In the genomic region with DNA sequence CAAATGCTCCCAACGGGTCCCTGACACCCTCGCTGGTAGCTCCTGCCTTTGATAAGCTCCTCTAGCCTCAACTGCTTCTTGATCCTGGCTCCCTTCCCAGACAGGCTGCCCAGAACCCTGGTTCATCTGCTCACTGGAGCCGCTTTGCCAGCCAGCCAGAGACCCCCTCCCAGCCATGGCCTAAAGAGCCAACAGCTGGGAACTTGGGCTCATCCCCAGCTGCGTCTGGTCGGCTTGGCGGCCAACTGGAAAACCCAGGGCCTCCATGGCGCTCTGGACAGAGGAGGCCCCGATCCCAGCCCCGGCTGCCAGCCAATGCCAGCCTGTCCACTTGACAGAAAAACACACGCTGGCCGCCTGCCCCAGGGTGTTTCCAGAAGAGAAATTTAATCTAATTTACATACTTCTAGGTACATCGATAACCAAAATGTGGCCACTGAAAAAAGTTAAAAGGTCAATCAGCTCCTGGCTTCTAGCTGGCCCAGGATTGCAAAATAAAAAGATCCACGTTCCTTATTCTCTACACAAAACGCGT, we compare ENCODE assay signal across 13 cellular contexts. TPM values are rescaled to one million over a fixed set of nuclear protein-coding genes. Genes with fewer than 3 reads are reported as not detected.
DNase-seq lines count a peak whose midpoint lies in the region; ATAC-seq and FAIRE-seq lines count a peak whose summit lies in the region.
"Had no signal": no experiment of that assay in that cellular context is flagged by ENCODE, and none has a peak within 500 bp of the region (broad histone marks: within the 10 kb centered on the region; RNA-seq: fewer than 3 reads in every experiment).

No MANE protein-coding gene starts in this region.

- FAIRE-seq in frontal cortex (lab: Jason Lieb, UNC), result peak; percentile 24
- FAIRE-seq: endothelial cell of umbilical vein had no signal

- ATAC-seq in HG02678 (IDR thresholded peaks at IDR 0.05; ENCODE audit: unreplicated experiment), result no peak
- no peak for ATAC-seq in stimulated activated naive CD8-positive, alpha-beta T cell treated with anti-CD3 and anti-CD28 coated beads, Interleukin-15, Interleukin-2, amounts not matched to agents 100 U/mL and 50 U/mL, for 24 hours

- DNase-seq in NCI-H1092 treated with DMSO at 0.1 percent for 48 hours (lab: John Stamatoyannopoulos, UW), result peak; percentile 95
- DNase-seq in frontal cortex (ENCODE audit: low spot score in 2 of 2), result peak; percentile 56 to 82
- peak; percentile 84 for DNase-seq in pons (ENCODE audit: low spot score)
- DNase-seq in effector CD4-positive, alpha-beta T cell, result no peak
- DNase-seq in stimulated activated naive CD8-positive, alpha-beta T cell treated with anti-CD3 and anti-CD28 coated beads, Interleukin-15, Interleukin-2, amounts not matched to agents 100 U/mL and 50 U/mL, for 24 hours, result no peak
- DNase-seq: activated CD4-positive, alpha-beta T cell treated with anti-CD3 and anti-CD28 coated beads for 1 hour; activated naive CD4-positive, alpha-beta T cell treated with anti-CD3 and anti-CD28 coated beads for 36 hours; Calu3; MV-4-11 had no signal

RNA-seq across cellular contexts. Expression of a gene that starts 3.0 kb away (rescaled TPM):
- total RNA-seq in frontal cortex, result 65.2 TPM

RNA-seq across cellular contexts. Expression of a gene that starts 28.0 kb away (rescaled TPM):
- 10.6 TPM for total RNA-seq in frontal cortex

RNA-seq across cellular contexts. Expression of a gene that starts 42.2 kb away (rescaled TPM):
- total RNA-seq in frontal cortex, result 9.8 TPM

RNA-seq across cellular contexts. Expression of a gene that starts 42.6 kb away (rescaled TPM):
- total RNA-seq in frontal cortex, result 0.41 TPM
- total RNA-seq: Calu3, kidney epithelial cell had no signal

RNA-seq across cellular contexts. Expression of a gene that starts 57.5 kb away (rescaled TPM):
- not detected for total RNA-seq in frontal cortex
- total RNA-seq: Calu3, kidney epithelial cell, Peyer's patch had no signal

Comparison
In these comparisons a context has a peak if more than half of its experiments do, and no peak if none do; other contexts are left out.
1. DNase-seq: peak in NCI-H1092 treated with DMSO at 0.1 percent for 48 hours (single experiment), frontal cortex (2 of 2) and pons (single experiment); none in effector CD4-positive, alpha-beta T cell (single experiment) and stimulated activated naive CD8-positive, alpha-beta T cell treated with anti-CD3 and anti-CD28 coated beads, Interleukin-15, Interleukin-2, amounts not matched to agents 100 U/mL and 50 U/mL, for 24 hours (single experiment).